1 cellular context compared by ENCODE assay signal in the genomic region with DNA sequence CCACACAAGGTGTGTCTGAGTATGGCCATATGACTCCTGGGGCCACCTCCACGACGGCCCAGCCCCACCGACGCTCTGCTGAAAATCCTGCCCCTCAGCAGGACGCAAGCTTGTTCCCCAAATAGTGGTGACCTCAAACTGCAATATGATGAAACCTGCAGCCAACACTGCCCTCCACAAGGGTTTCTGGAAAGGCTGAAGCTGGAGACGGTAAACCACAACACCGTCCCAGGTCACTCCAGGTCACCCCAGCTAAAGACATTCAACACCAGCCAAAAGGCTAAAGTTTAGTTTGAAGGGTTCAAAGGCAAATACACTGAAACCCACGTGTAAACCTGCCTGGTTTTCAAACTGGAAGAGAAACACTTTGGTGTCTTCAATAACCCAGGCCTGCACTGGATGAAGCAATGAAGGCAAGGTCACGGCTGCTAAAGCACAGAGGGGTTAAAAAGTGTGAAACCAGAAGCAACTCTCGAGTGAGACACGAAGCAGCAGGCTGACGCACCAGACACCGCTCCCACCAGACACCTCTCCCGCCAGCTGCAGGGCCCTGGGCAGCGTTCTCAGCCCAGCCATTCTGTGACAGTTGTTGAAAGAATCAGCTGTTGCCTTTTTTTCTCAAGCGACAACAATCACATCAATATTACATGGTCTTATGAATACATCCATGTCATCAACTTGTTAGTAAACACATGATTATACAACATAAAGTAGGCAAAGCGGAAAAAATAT.
A peak's percentile ranks its signal among the peaks of the same experiment; 100 is the strongest.
TF ChIP-seq lines count a peak whose summit lies in the region.

No MANE protein-coding gene starts in this region.

TF ChIP-seq in K562, 482 proteins besides CTCF, POLR2A, EP300 and RAD21 (continued from another document and continues in another):
- TF ChIP-seq TFE3 (CRISPR knock-in tag; IDR thresholded peaks at IDR 0.05) (no peak), E2F6 (IDR thresholded peaks at IDR 0.05; ENCODE audit: borderline replicate concordance in 1 of 2, extremely low read depth in 1 of 2, insufficient read depth in 1 of 2, insufficient read length in 1 of 2, low read depth in 1 of 2, low read length in 1 of 2, poor library complexity in 1 of 2, severe bottlenecking in 1 of 2) (peak; percentile 17 to 56), ZNF12 (CRISPR knock-in tag; IDR thresholded peaks at IDR 0.05) (no peak), MYNN (IDR thresholded peaks at IDR 0.05) (no peak), MYNN (CRISPR knock-in tag; IDR thresholded peaks at IDR 0.05) (no peak), STAG1 (CRISPR knock-in tag; IDR thresholded peaks at IDR 0.05; ENCODE audit: borderline replicate concordance) (no peak), CAMTA2 (CRISPR knock-in tag; conservative IDR thresholded peaks at IDR 0.05) (no peak), YY1 (IDR thresholded peaks at IDR 0.05; ENCODE audit: borderline replicate concordance in 1 of 3, control insufficient read depth in 1 of 3, extremely low read depth in 1 of 3, insufficient read depth in 3 of 3, insufficient read length in 1 of 3, insufficient replicate concordance in 2 of 3, low read depth in 1 of 3, low read length in 2 of 3) (no peak), HDAC8 (tag; IDR thresholded peaks at IDR 0.05) (peak; percentile 94), ATF7 (IDR thresholded peaks at IDR 0.05) (peak; percentile 96), ZBTB5 (IDR thresholded peaks at IDR 0.05) (no peak), ZNF384 (IDR thresholded peaks at IDR 0.05; ENCODE audit: low read depth, low read length) (no peak), ZNF57 (CRISPR knock-in tag; IDR thresholded peaks at IDR 0.05) (no peak), BACH1 (tag; IDR thresholded peaks at IDR 0.05) (peak; percentile 80), E4F1 (CRISPR knock-in tag; IDR thresholded peaks at IDR 0.05; ENCODE audit: borderline replicate concordance) (no peak), GATAD2A (IDR thresholded peaks at IDR 0.05) (no peak), GATAD2B (IDR thresholded peaks at IDR 0.05; ENCODE audit: borderline replicate concordance) (no peak), XRCC5 (IDR thresholded peaks at IDR 0.05; ENCODE audit: low read depth, low read length) (no peak), ZC3H11A (IDR thresholded peaks at IDR 0.05; ENCODE audit: low read depth, low read length) (no peak), ZNF133 (CRISPR knock-in tag; IDR thresholded peaks at IDR 0.05) (no peak), ZBTB2 (IDR thresholded peaks at IDR 0.05) (no peak), MXI1 (IDR thresholded peaks at IDR 0.05; ENCODE audit: low read depth, low read length) (no peak), RBM17 (IDR thresholded peaks at IDR 0.05; ENCODE audit: borderline replicate concordance, low read depth, low read length) (no peak), MTA1 (IDR thresholded peaks at IDR 0.05; ENCODE audit: borderline replicate concordance) (peak; percentile 50; the same call in 1 of the 2 replicates), ASH1L (IDR thresholded peaks at IDR 0.05; ENCODE audit: borderline replicate concordance, low read depth, partially characterized antibody) (no peak), SRSF3 (IDR thresholded peaks at IDR 0.05; ENCODE audit: insufficient read depth, low read length) (no peak), SRSF9 (IDR thresholded peaks at IDR 0.05; ENCODE audit: borderline replicate concordance, low read depth, low read length) (no peak), PHB (CRISPR knock-in tag; IDR thresholded peaks at IDR 0.05) (no peak), HOXB6 (CRISPR knock-in tag; IDR thresholded peaks at IDR 0.05; ENCODE audit: borderline replicate concordance) (no peak), TEAD2 (tag; IDR thresholded peaks at IDR 0.05) (0 out of 2 replicates have a peak, but pooled peaks have one; percentile 16), OTX1 (CRISPR knock-in tag; IDR thresholded peaks at IDR 0.05) (no peak), ZNF408 (CRISPR knock-in tag; IDR thresholded peaks at IDR 0.05; ENCODE audit: low read depth) (no peak), YBX1 (IDR thresholded peaks at IDR 0.05) (no peak), ZBTB11 (CRISPR knock-in tag; IDR thresholded peaks at IDR 0.05) (0 out of 6 replicates have a peak, but pooled peaks of 1 of the 3 experiments have one; percentile 19), ZFPM2 (CRISPR knock-in tag; IDR thresholded peaks at IDR 0.05) (no peak), NFATC3 (IDR thresholded peaks at IDR 0.05) (no peak)
- TF ChIP-seq, protein P1, sequence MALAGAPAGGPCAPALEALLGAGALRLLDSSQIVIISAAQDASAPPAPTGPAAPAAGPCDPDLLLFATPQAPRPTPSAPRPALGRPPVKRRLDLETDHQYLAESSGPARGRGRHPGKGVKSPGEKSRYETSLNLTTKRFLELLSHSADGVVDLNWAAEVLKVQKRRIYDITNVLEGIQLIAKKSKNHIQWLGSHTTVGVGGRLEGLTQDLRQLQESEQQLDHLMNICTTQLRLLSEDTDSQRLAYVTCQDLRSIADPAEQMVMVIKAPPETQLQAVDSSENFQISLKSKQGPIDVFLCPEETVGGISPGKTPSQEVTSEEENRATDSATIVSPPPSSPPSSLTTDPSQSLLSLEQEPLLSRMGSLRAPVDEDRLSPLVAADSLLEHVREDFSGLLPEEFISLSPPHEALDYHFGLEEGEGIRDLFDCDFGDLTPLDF (CRISPR knock-in tag; IDR thresholded peaks at IDR 0.05): no peak
- TF ChIP-seq, protein P2, sequence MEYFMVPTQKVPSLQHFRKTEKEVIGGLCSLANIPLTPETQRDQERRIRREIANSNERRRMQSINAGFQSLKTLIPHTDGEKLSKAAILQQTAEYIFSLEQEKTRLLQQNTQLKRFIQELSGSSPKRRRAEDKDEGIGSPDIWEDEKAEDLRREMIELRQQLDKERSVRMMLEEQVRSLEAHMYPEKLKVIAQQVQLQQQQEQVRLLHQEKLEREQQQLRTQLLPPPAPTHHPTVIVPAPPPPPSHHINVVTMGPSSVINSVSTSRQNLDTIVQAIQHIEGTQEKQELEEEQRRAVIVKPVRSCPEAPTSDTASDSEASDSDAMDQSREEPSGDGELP (CRISPR knock-in tag; IDR thresholded peaks at IDR 0.05; ENCODE audit: borderline replicate concordance): peak; percentile 52; the same call in 1 of the 2 replicates
- TF ChIP-seq, protein P3, sequence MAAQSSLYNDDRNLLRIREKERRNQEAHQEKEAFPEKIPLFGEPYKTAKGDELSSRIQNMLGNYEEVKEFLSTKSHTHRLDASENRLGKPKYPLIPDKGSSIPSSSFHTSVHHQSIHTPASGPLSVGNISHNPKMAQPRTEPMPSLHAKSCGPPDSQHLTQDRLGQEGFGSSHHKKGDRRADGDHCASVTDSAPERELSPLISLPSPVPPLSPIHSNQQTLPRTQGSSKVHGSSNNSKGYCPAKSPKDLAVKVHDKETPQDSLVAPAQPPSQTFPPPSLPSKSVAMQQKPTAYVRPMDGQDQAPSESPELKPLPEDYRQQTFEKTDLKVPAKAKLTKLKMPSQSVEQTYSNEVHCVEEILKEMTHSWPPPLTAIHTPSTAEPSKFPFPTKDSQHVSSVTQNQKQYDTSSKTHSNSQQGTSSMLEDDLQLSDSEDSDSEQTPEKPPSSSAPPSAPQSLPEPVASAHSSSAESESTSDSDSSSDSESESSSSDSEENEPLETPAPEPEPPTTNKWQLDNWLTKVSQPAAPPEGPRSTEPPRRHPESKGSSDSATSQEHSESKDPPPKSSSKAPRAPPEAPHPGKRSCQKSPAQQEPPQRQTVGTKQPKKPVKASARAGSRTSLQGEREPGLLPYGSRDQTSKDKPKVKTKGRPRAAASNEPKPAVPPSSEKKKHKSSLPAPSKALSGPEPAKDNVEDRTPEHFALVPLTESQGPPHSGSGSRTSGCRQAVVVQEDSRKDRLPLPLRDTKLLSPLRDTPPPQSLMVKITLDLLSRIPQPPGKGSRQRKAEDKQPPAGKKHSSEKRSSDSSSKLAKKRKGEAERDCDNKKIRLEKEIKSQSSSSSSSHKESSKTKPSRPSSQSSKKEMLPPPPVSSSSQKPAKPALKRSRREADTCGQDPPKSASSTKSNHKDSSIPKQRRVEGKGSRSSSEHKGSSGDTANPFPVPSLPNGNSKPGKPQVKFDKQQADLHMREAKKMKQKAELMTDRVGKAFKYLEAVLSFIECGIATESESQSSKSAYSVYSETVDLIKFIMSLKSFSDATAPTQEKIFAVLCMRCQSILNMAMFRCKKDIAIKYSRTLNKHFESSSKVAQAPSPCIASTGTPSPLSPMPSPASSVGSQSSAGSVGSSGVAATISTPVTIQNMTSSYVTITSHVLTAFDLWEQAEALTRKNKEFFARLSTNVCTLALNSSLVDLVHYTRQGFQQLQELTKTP (IDR thresholded peaks at IDR 0.05; ENCODE audit: low read depth in 1 of 2, partially characterized antibody in 2 of 2): peak; percentile 15 to 83
